31 cellular contexts compared by ENCODE assay signal in the genomic region with DNA sequence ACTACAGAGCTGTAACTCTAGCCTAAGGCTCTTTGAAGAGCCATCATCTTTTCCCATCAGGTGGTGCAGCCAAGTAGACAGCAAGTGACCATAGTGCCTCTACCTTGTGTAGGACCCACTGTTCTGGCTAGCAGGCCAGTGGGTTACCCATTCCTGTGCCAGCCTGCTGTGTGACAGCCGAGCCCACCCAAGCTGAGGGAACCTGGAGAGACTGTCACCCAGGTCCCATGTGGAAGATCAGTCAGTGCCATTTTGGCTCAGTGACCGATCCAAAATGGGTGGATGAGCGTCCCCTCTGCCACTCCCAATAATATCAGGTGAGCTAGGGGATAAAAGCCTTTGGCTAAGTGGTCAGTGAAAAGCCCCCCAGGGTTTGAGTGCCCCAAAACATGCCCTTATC.
DNase-seq lines count a peak whose midpoint lies in the region; ATAC-seq, FAIRE-seq and TF ChIP-seq lines count a peak whose summit lies in the region.
"Had no signal": no experiment of that assay in that cellular context is flagged by ENCODE, and none has a peak within 500 bp of the region (broad histone marks: within the 10 kb centered on the region; RNA-seq: fewer than 3 reads in every experiment).

No MANE protein-coding gene starts in this region.

- ATAC-seq in natural killer cell treated with Interleukin-12 subunit alpha and Interleukin-12 subunit beta and Interleukin-15 and Interleukin-18, amount 100 ng/mL, for 72 hours, result no peak
- no peak for ATAC-seq in natural killer cell
- ATAC-seq in HG02870 (IDR thresholded peaks at IDR 0.05; ENCODE audit: unreplicated experiment), result no peak
- ATAC-seq in GM18873 (IDR thresholded peaks at IDR 0.05; ENCODE audit: low FRiP score, unreplicated experiment), result no peak
- ATAC-seq: A549; CD8-positive, alpha-beta T cell; GM12878; HepG2; Panc1 had no signal

- no peak overlapping the region for H3K4me3 ChIP-seq in coronary artery
- H3K4me3 ChIP-seq in kidney (ENCODE audit: low read length in 2 of 2), result no peak overlapping the region
- H3K4me3 ChIP-seq: A549, GM12878 had no signal

- H3K9me3 ChIP-seq in kidney (ENCODE audit: control insufficient read depth in 1 of 2, low read length in 2 of 2), result no peaks in the 10 kb centered on the region
- H3K9me3 ChIP-seq: A549 had no signal

- no peak overlapping the region for H3K4me3 Mint-ChIP-seq in natural killer cell treated with Interleukin-12 subunit alpha and Interleukin-12 subunit beta and Interleukin-15 and Interleukin-18, amount 100 ng/mL, for 72 hours
- no peak overlapping the region for H3K4me3 Mint-ChIP-seq in natural killer cell
- no peak overlapping the region for H3K4me3 Mint-ChIP-seq in progenitor cell of endocrine pancreas (ENCODE audit: low read depth)
- H3K4me3 Mint-ChIP-seq: CD8-positive, alpha-beta T cell had no signal

- H3K36me3 ChIP-seq in kidney (ENCODE audit: control insufficient read depth in 1 of 2, insufficient read depth in 2 of 2, low read length in 2 of 2), result no peaks in the 10 kb centered on the region

- intact Hi-C loops in natural killer cell (cut with micrococcal nuclease), result no loop called here
- intact Hi-C loops in kidney (cut with DNase I), result no loop called here

- H3K4me1 Mint-ChIP-seq in natural killer cell treated with Interleukin-12 subunit alpha and Interleukin-12 subunit beta and Interleukin-15 and Interleukin-18, amount 100 ng/mL, for 72 hours (ENCODE audit: low read depth in 2 of 2), result no peaks in the 10 kb centered on the region
- H3K4me1 Mint-ChIP-seq in natural killer cell (no peaks in the 10 kb centered on the region), progenitor cell of endocrine pancreas (ENCODE audit: low read depth) (no peaks in the 10 kb centered on the region)

- TF ChIP-seq CTCF in natural killer cell (IDR thresholded peaks at IDR 0.05) (no peak), coronary artery (IDR thresholded peaks at IDR 0.05) (no peak), progenitor cell of endocrine pancreas (IDR thresholded peaks at IDR 0.05; ENCODE audit: unreplicated experiment) (no peak), kidney (IDR thresholded peaks at IDR 0.05; ENCODE audit: borderline replicate concordance, extremely low read depth, insufficient read depth) (no peak)

- no peaks in the 10 kb centered on the region for H3K36me3 Mint-ChIP-seq in natural killer cell treated with Interleukin-12 subunit alpha and Interleukin-12 subunit beta and Interleukin-15 and Interleukin-18, amount 100 ng/mL, for 72 hours
- H3K36me3 Mint-ChIP-seq in natural killer cell, result no peaks in the 10 kb centered on the region
- H3K36me3 Mint-ChIP-seq in progenitor cell of endocrine pancreas (ENCODE audit: insufficient read depth), result no peaks in the 10 kb centered on the region
- H3K36me3 Mint-ChIP-seq: CD8-positive, alpha-beta T cell had no signal

- peaks cover 26 to 41% of the 10 kb centered on the region in 2 donors for H3K27me3 Mint-ChIP-seq in natural killer cell treated with Interleukin-12 subunit alpha and Interleukin-12 subunit beta and Interleukin-15 and Interleukin-18, amount 100 ng/mL, for 72 hours
- H3K27me3 Mint-ChIP-seq in natural killer cell (ENCODE audit: low read depth in 2 of 2), result peaks cover 29 to 59% of the 10 kb centered on the region in 2 donors
- peaks cover 4% of the 10 kb centered on the region for H3K27me3 Mint-ChIP-seq in progenitor cell of endocrine pancreas

- H3K27ac Mint-ChIP-seq in natural killer cell treated with Interleukin-12 subunit alpha and Interleukin-12 subunit beta and Interleukin-15 and Interleukin-18, amount 100 ng/mL, for 72 hours, result no peak overlapping the region
- H3K27ac Mint-ChIP-seq in natural killer cell, result no peak overlapping the region
- H3K27ac Mint-ChIP-seq in progenitor cell of endocrine pancreas, result no peak overlapping the region
- H3K27ac Mint-ChIP-seq: CD8-positive, alpha-beta T cell had no signal

- DNase-seq in natural killer cell treated with Interleukin-12 subunit alpha and Interleukin-12 subunit beta and Interleukin-15 and Interleukin-18, amount 100 ng/mL, for 72 hours (ENCODE audit: low spot score), result peak; percentile 26
- DNase-seq in natural killer cell (no peak), coronary artery (ENCODE audit: low spot score) (peak; percentile 38), progenitor cell of endocrine pancreas (ENCODE audit: low spot score, unreplicated experiment) (peak; percentile 3), kidney (no peak)
- DNase-seq: AML-193, DMS 273 treated with DMSO at 0.1 percent for 48 hours, DMS79, EL, GDM1, HCEC 1CT, Karpas-422, NCI-H1092, NCI-H1417 treated with DMSO at 0.1 percent for 48 hours, NCI-H1694 treated with DMSO at 0.1 percent for 48 hours, NCI-H2081, NCI-H2171, NCI-H226, NCI-H510A, NCI-H69, SHP77 had no signal

- H3K9ac ChIP-seq in kidney (ENCODE audit: low read length in 2 of 2), result no peak overlapping the region

- no peaks in the 10 kb centered on the region for H3K9me3 Mint-ChIP-seq in natural killer cell treated with Interleukin-12 subunit alpha and Interleukin-12 subunit beta and Interleukin-15 and Interleukin-18, amount 100 ng/mL, for 72 hours
- no peaks in the 10 kb centered on the region for H3K9me3 Mint-ChIP-seq in natural killer cell
- no peaks in the 10 kb centered on the region for H3K9me3 Mint-ChIP-seq in progenitor cell of endocrine pancreas (ENCODE audit: low read depth)
- H3K9me3 Mint-ChIP-seq: CD8-positive, alpha-beta T cell had no signal

- no peak overlapping the region for H3K27ac ChIP-seq in coronary artery
- H3K27ac ChIP-seq in kidney (ENCODE audit: low read depth in 2 of 2, low read length in 2 of 2), result no peak overlapping the region
- H3K27ac ChIP-seq: A549, C4-2B, RWPE1 had no signal

- H3K4me1 ChIP-seq in kidney (ENCODE audit: control insufficient read depth in 1 of 2, insufficient read depth in 1 of 2, low read depth in 1 of 2, low read length in 2 of 2), result no peaks in the 10 kb centered on the region
- H3K4me1 ChIP-seq: A549 had no signal

- no peak for FAIRE-seq in kidney (lab: Jason Lieb, UNC)
- FAIRE-seq: A549, GM12878, H1, HepG2 had no signal

Comparison
In these comparisons a context has a peak if more than half of its experiments do, and no peak if none do; other contexts are left out.
1. DNase-seq: peak in natural killer cell treated with Interleukin-12 subunit alpha and Interleukin-12 subunit beta and Interleukin-15 and Interleukin-18, amount 100 ng/mL, for 72 hours (single experiment), coronary artery (single experiment) and progenitor cell of endocrine pancreas (single experiment); none in natural killer cell (single experiment) and kidney (single experiment).